Comparison of ENCODE assay signal across 10 cellular contexts in the genomic region with DNA sequence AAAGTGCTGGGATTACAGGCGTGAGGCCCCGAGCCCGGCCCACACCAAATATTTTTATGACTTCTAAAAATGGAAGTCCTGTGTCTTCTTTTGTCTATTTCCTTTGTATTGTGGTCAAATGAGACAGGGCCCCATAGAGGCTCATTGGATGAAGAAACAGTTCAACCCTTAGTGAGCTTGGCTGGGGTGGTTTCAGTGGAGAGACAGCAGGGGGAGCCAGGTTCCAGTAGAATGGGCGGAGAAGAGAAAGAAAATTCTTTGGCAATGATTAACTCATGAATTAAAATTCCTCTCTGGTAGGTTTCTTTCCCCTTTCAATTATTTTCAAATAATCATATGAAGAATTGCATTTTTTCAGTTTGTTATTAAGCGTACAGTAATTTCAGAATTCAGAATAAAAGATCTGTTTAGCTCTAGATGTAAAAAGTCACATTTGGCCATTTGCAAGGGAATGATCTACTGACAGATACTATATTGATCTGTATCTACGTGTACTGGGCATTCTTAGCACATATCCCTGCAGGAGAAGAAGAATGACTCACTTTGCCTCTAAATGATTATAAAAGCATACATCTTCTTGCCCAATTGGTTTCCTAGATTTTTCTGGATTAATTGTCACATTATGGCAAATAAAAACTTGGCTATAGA. TPM values are rescaled to one million over a fixed set of nuclear protein-coding genes. Genes with fewer than 3 reads are reported as not detected.
A peak's percentile ranks its signal among the peaks of the same experiment; 100 is the strongest.
DNase-seq lines count a peak whose midpoint lies in the region; ATAC-seq and TF ChIP-seq lines count a peak whose summit lies in the region.
"Had no signal": no experiment of that assay in that cellular context is flagged by ENCODE, and none has a peak within 500 bp of the region (broad histone marks: within the 10 kb centered on the region; RNA-seq: fewer than 3 reads in every experiment).

No MANE protein-coding gene starts in this region.

- no peaks in the 10 kb centered on the region for H3K27me3 ChIP-seq in colonic mucosa
- H3K27me3 ChIP-seq in transverse colon: no peaks in the 10 kb centered on the region

- no peaks in the 10 kb centered on the region for H3K36me3 ChIP-seq in colonic mucosa
- H3K36me3 ChIP-seq in transverse colon: no peaks in the 10 kb centered on the region

- H3K36me3 Mint-ChIP-seq in activated CD8-positive, alpha-beta T cell treated with anti-CD3 and anti-CD28 coated beads for 36 hours (ENCODE audit: low read depth): no peaks in the 10 kb centered on the region
- no peaks in the 10 kb centered on the region for H3K36me3 Mint-ChIP-seq in activated T-helper 17 cell treated with anti-CD3 and anti-CD28 coated beads, Interleukin-2, amount 50 U/mL, for 72 hours (ENCODE audit: low read depth)
- H3K36me3 Mint-ChIP-seq: CD4-positive, alpha-beta memory T cell had no signal

- H3K4me3 Mint-ChIP-seq in activated CD8-positive, alpha-beta T cell treated with anti-CD3 and anti-CD28 coated beads for 36 hours: no peak overlapping the region
- H3K4me3 Mint-ChIP-seq in activated T-helper 17 cell treated with anti-CD3 and anti-CD28 coated beads, Interleukin-2, amount 50 U/mL, for 72 hours: no peak overlapping the region
- H3K4me3 Mint-ChIP-seq: CD4-positive, alpha-beta memory T cell had no signal

- DNase-seq in NCI-H748 (lab: John Stamatoyannopoulos, UW; ENCODE audit: unreplicated experiment) (peak; percentile 1), NCI-H748 treated with DMSO at 0.1 percent for 48 hours (lab: John Stamatoyannopoulos, UW) (no peak), NCI-H460 (ENCODE audit: extremely low read depth, low read depth) (peak; percentile 19), colonic mucosa (peak; percentile 45), transverse colon (peak; percentile 42)
- DNase-seq in activated CD8-positive, alpha-beta T cell treated with anti-CD3 and anti-CD28 coated beads for 36 hours: no peak
- DNase-seq: CD4-positive, alpha-beta memory T cell; T-helper 2 cell had no signal

- H3K4me1 ChIP-seq in colonic mucosa (no peaks in the 10 kb centered on the region), transverse colon (no peaks in the 10 kb centered on the region)

- no peaks in the 10 kb centered on the region for H3K4me1 Mint-ChIP-seq in activated CD8-positive, alpha-beta T cell treated with anti-CD3 and anti-CD28 coated beads for 36 hours (ENCODE audit: low read depth)
- no peaks in the 10 kb centered on the region for H3K4me1 Mint-ChIP-seq in activated T-helper 17 cell treated with anti-CD3 and anti-CD28 coated beads, Interleukin-2, amount 50 U/mL, for 72 hours
- H3K4me1 Mint-ChIP-seq: CD4-positive, alpha-beta memory T cell had no signal

- no peak for TF ChIP-seq POLR2A in transverse colon (IDR thresholded peaks at IDR 0.05)

- CTCF ChIA-PET in activated CD8-positive, alpha-beta T cell treated with anti-CD3 and anti-CD28 coated beads for 36 hours (lab: Charles Lee): no interaction called here

- H3K27ac Mint-ChIP-seq in activated CD8-positive, alpha-beta T cell treated with anti-CD3 and anti-CD28 coated beads for 36 hours: no peak overlapping the region
- H3K27ac Mint-ChIP-seq in activated T-helper 17 cell treated with anti-CD3 and anti-CD28 coated beads, Interleukin-2, amount 50 U/mL, for 72 hours: no peak overlapping the region
- H3K27ac Mint-ChIP-seq: CD4-positive, alpha-beta memory T cell had no signal

- ATAC-seq in GM18519 (IDR thresholded peaks at IDR 0.05; ENCODE audit: low FRiP score, unreplicated experiment): no peak
- ATAC-seq in activated CD8-positive, alpha-beta T cell treated with anti-CD3 and anti-CD28 coated beads for 36 hours: no peak
- no peak for ATAC-seq in activated T-helper 17 cell treated with anti-CD3 and anti-CD28 coated beads, Interleukin-2, amount 50 U/mL, for 72 hours (replicated peaks)

- H3K9ac ChIP-seq in colonic mucosa (ENCODE audit: low read depth in 2 of 2, low read length in 2 of 2): no peak overlapping the region

- TF ChIP-seq EP300 in transverse colon (IDR thresholded peaks at IDR 0.05; ENCODE audit: low read depth): no peak

- TF ChIP-seq CTCF in colonic mucosa (IDR thresholded peaks at IDR 0.05): no peak
- TF ChIP-seq CTCF in transverse colon (IDR thresholded peaks at IDR 0.05): peak in 3 of 5 experiments; percentile 28 to 34 (median 31)
- TF ChIP-seq CTCF in activated CD8-positive, alpha-beta T cell treated with anti-CD3 and anti-CD28 coated beads for 36 hours (IDR thresholded peaks at IDR 0.05): no peak

- in situ Hi-C loops in transverse colon (cut with MboI; ENCODE audit: low pct_ligation_motif_present in 1 of 4, low pct_unique_long_range_greater_than_20kb in 1 of 4, low sequenced_read_pairs in 3 of 4): no loop called here

- peaks cover 5% of the 10 kb centered on the region for H3K27me3 Mint-ChIP-seq in activated CD8-positive, alpha-beta T cell treated with anti-CD3 and anti-CD28 coated beads for 36 hours
- H3K27me3 Mint-ChIP-seq in activated T-helper 17 cell treated with anti-CD3 and anti-CD28 coated beads, Interleukin-2, amount 50 U/mL, for 72 hours: peaks cover 16% of the 10 kb centered on the region

- POLR2A ChIA-PET in activated CD8-positive, alpha-beta T cell treated with anti-CD3 and anti-CD28 coated beads for 36 hours (lab: Charles Lee): no interaction called here

- H3K4me3 ChIP-seq in colonic mucosa: no peak overlapping the region
- H3K4me3 ChIP-seq in transverse colon: no peak overlapping the region

- H3K9me3 ChIP-seq in colonic mucosa (no peaks in the 10 kb centered on the region), transverse colon (no peaks in the 10 kb centered on the region)

- peaks cover 3% of the 10 kb centered on the region for H3K9me3 Mint-ChIP-seq in activated CD8-positive, alpha-beta T cell treated with anti-CD3 and anti-CD28 coated beads for 36 hours
- peaks cover 6% of the 10 kb centered on the region for H3K9me3 Mint-ChIP-seq in activated T-helper 17 cell treated with anti-CD3 and anti-CD28 coated beads, Interleukin-2, amount 50 U/mL, for 72 hours

- H3K27ac ChIP-seq in colonic mucosa (no peak overlapping the region), transverse colon (no peak overlapping the region)

- 62 to 69% methylated on average over 6 of the region's 6 CpGs for WGBS in transverse colon (ENCODE audit: low coverage in 1 of 2), 2 donors

- intact Hi-C loops in colonic mucosa (cut with DNase I) (no loop called here), transverse colon (cut with DNase I; ENCODE audit: low total_unique reads) (no loop called here)
- intact Hi-C loops in activated CD8-positive, alpha-beta T cell treated with anti-CD3 and anti-CD28 coated beads for 36 hours (cut with micrococcal nuclease): no loop called here

RNA-seq across cellular contexts. Expression of gene PNLIPRP3, which starts 43.2 kb away (rescaled TPM):
- total RNA-seq in NCI-H460 (2014; rRNA removed; shearing (Covaris generic)): not detected in 2 replicates
- not detected in 2 replicates for polyA plus RNA-seq in NCI-H460 (2014; cell fraction: nucleus; rRNA removed)
- not detected for total RNA-seq in colonic mucosa
- total RNA-seq in transverse colon: under 1 TPM in 1 of 4 donors, not detected in 3; 0.79 TPM
- total RNA-seq in activated CD8-positive, alpha-beta T cell treated with anti-CD3 and anti-CD28 coated beads for 36 hours: not detected
- total RNA-seq in activated T-helper 17 cell treated with anti-CD3 and anti-CD28 coated beads, Interleukin-2, amount 50 U/mL, for 72 hours: not detected
- total RNA-seq: CD4-positive, alpha-beta memory T cell had no signal
- polyA plus RNA-seq: CD4-positive, alpha-beta memory T cell had no signal

Comparison
In these comparisons a context has a peak if more than half of its experiments do, and no peak if none do; other contexts are left out.
1. DNase-seq: peak in NCI-H748 (single experiment), NCI-H460 (single experiment), colonic mucosa (single experiment) and transverse colon (single experiment); none in NCI-H748 treated with DMSO at 0.1 percent for 48 hours (single experiment) and activated CD8-positive, alpha-beta T cell treated with anti-CD3 and anti-CD28 coated beads for 36 hours (single experiment).
2. CTCF ChIP-seq: peak in transverse colon (3 of 5); none in colonic mucosa (single experiment) and activated CD8-positive, alpha-beta T cell treated with anti-CD3 and anti-CD28 coated beads for 36 hours (single experiment).